In the genomic region with DNA sequence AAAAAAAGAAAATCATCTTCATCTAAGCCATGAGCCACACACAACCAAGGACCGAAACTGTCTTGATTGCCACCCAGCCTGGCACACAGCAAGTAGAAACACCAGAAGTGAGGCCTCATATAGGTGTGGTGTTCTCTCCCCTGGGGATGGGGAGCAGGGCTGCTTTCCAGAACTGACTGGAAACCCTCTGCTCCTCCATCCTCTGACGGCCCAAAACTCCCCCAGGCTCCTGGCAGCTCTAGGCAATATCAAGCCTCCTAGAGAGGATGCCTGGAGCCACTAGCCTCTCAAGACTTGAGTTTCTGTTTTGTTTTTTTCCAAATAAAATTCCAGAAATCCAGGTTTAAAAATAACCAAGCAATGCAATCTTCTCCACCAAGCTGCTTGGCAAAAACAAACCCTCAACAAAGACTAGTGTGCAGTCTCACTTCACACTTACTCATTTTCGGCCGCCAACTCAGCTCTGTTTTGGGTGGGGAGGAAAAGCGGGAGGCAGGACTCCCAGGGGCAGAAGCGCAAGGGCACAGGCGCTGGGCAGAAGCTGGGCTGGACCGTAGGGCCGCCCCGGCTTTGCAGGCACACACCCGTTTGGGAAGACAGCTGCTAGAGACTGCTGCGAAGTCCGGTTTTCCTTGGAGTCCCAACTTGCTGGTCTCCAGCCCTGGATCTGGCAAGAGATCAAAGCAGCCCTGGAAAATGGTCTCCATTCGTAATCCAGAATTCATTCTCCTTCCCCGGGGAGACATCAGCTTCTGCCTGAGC, we compare ENCODE assay signal across 1 cellular context.
TF ChIP-seq lines count a peak whose summit lies in the region.

No MANE protein-coding gene starts in this region.

TF ChIP-seq in HepG2, 621 proteins besides CTCF, POLR2A, EP300 and RAD21 (continued from another document):
- TF ChIP-seq, protein P1, sequence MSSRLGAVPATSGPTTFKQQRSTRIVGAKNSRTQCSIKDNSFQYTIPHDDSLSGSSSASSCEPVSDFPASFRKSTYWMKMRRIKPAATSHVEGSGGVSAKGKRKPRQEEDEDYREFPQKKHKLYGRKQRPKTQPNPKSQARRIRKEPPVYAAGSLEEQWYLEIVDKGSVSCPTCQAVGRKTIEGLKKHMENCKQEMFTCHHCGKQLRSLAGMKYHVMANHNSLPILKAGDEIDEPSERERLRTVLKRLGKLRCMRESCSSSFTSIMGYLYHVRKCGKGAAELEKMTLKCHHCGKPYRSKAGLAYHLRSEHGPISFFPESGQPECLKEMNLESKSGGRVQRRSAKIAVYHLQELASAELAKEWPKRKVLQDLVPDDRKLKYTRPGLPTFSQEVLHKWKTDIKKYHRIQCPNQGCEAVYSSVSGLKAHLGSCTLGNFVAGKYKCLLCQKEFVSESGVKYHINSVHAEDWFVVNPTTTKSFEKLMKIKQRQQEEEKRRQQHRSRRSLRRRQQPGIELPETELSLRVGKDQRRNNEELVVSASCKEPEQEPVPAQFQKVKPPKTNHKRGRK (CRISPR knock-in tag; IDR thresholded peaks at IDR 0.05) = no peak
